ENCODE assay signal across 10 cellular contexts in the genomic region with DNA sequence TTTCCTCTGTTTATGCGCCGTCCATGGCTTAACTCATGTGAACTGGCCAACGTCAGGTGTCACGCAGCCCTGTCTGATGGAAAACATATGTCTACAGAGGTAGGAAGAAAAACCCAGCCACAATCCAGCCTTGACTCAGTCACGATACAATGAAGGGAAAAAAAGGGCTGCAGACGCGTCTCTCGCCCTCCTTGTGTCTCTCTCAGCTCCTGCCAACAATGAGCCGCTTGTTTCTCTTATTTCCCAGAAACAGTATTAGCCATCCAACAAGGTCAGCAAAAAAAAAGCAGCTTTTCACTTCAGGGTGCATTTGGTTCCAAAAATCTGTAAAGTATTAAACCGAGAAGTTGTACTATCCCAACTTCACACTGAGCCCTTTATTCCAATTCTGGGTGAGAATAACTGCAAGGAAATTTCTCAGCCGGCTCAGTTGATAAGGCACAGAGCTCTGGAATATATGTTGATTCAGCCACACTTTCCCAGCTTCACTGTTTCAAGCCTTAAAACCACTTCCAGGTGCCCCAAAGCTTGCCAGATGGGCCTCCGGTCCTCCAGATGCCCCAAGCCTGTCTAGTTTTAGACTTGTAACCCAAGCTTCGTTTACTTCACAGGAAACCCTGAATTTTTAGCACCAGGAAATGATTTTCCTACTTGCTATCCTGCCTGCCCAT.
A peak's percentile ranks its signal among the peaks of the same experiment; 100 is the strongest.
DNase-seq lines count a peak whose midpoint lies in the region; ATAC-seq and TF ChIP-seq lines count a peak whose summit lies in the region.
"Had no signal": no experiment of that assay in that cellular context is flagged by ENCODE, and none has a peak within 500 bp of the region (broad histone marks: within the 10 kb centered on the region; RNA-seq: fewer than 3 reads in every experiment).

No MANE protein-coding gene starts in this region.

- intact Hi-C loops in upper lobe of right lung (cut with DNase I) = no loop called here

- no peak overlapping the region for H3K9ac ChIP-seq in mucosa of rectum (ENCODE audit: low read depth in 1 of 2, low read length in 2 of 2)

- H3K27ac ChIP-seq in mucosa of rectum (ENCODE audit: low read depth in 2 of 2, low read length in 2 of 2) = peak overlapping the region; percentile 19 to 53
- H3K27ac ChIP-seq in upper lobe of right lung = peak overlapping the region; percentile 21

- H3K27me3 ChIP-seq in mucosa of rectum (ENCODE audit: control insufficient read depth in 2 of 2, insufficient read depth in 2 of 2, low read length in 2 of 2) = no peaks in the 10 kb centered on the region
- no peaks in the 10 kb centered on the region for H3K27me3 ChIP-seq in upper lobe of right lung

- H3K9me3 ChIP-seq in mucosa of rectum (ENCODE audit: control insufficient read depth in 2 of 2, low read length in 2 of 2) = no peaks in the 10 kb centered on the region
- H3K9me3 ChIP-seq in upper lobe of right lung = no peaks in the 10 kb centered on the region

- TF ChIP-seq CTCF in upper lobe of right lung (IDR thresholded peaks at IDR 0.05) = no peak

- H3K4me1 ChIP-seq in mucosa of rectum (ENCODE audit: control insufficient read depth in 2 of 2, insufficient read depth in 2 of 2, low read length in 2 of 2) = peaks cover 5 to 9% of the 10 kb centered on the region in 2 donors
- peaks cover 20% of the 10 kb centered on the region for H3K4me1 ChIP-seq in upper lobe of right lung

- ATAC-seq in upper lobe of right lung (peak; percentile 22), HG02852 (IDR thresholded peaks at IDR 0.05; ENCODE audit: unreplicated experiment) (no peak), GM21529 (IDR thresholded peaks at IDR 0.05; ENCODE audit: unreplicated experiment) (no peak)
- ATAC-seq: activated naive CD8-positive, alpha-beta T cell treated with anti-CD3 and anti-CD28 coated beads, Interleukin-2, amount 50 U/mL, for 24 hours had no signal

- H3K4me3 ChIP-seq in mucosa of rectum (ENCODE audit: low read length in 2 of 2) (no peak overlapping the region), upper lobe of right lung (no peak overlapping the region)

- in situ Hi-C loops in SK-MEL-5 (cut with HindIII; ENCODE audit: low pct_unique_long_range_greater_than_20kb, low sequenced_read_pairs) = no loop called here

- peak; percentile 97 for DNase-seq in SK-MEL-5 (ENCODE audit: low read depth, low spot score)
- peak; percentile 91 for DNase-seq in fibroblast of peridontal ligament (ENCODE audit: extremely low read depth)
- DNase-seq in upper lobe of right lung = no peak
- DNase-seq in activated CD4-positive, alpha-beta T cell treated with anti-CD3 and anti-CD28 coated beads for 4 hours = no peak
- DNase-seq in NCI-H748 (lab: John Stamatoyannopoulos, UW; ENCODE audit: unreplicated experiment) = no peak
- DNase-seq: activated naive CD8-positive, alpha-beta T cell treated with anti-CD3 and anti-CD28 coated beads, Interleukin-2, amount 50 U/mL, for 24 hours; NCI-H187 treated with DMSO at 0.1 percent for 48 hours had no signal

- H3K36me3 ChIP-seq in mucosa of rectum (ENCODE audit: control insufficient read depth in 2 of 2, insufficient read depth in 2 of 2, low read length in 2 of 2) (no peaks in the 10 kb centered on the region), upper lobe of right lung (no peaks in the 10 kb centered on the region)

Comparison
In these comparisons a context has a peak if more than half of its experiments do, and no peak if none do; other contexts are left out.
1. DNase-seq: peak in SK-MEL-5 (single experiment) and fibroblast of peridontal ligament (single experiment); none in upper lobe of right lung (single experiment), activated CD4-positive, alpha-beta T cell treated with anti-CD3 and anti-CD28 coated beads for 4 hours (0 of 2) and NCI-H748 (single experiment).